In genomic region chrX:136694491-136695087, GRCh38 we compare ENCODE assay signal across 8 cellular contexts. TPM values are rescaled to one million over a fixed set of nuclear protein-coding genes. Genes with fewer than 3 reads are reported as not detected.
DNase-seq lines count a peak whose midpoint lies in the region; ATAC-seq and TF ChIP-seq lines count a peak whose summit lies in the region.

No MANE protein-coding gene starts in this region.

- H3K9me3 ChIP-seq in left ventricle myocardium inferior (replicated peaks), result peaks cover 5% of the 10 kb centered on the region
- H3K9me3 ChIP-seq in spleen, result peaks cover 0 to 7% (median 0%) of the 10 kb centered on the region in 8 donors

- H3K9me3 Mint-ChIP-seq in activated CD8-positive, alpha-beta T cell treated with anti-CD3 and anti-CD28 coated beads, Interleukin-2, amount 10 ng/mL, durations not matched to agents 7 days and 5 days (ENCODE audit: insufficient read depth), result peaks cover 6% of the 10 kb centered on the region

- H3K4me3 ChIP-seq in left ventricle myocardium inferior (no peak overlapping the region), spleen (no peak overlapping the region)

- DNase-seq in COR-L47 (lab: John Stamatoyannopoulos, UW) (peak; percentile 30), NCI-H2081 treated with DMSO at 0.1 percent for 48 hours (lab: John Stamatoyannopoulos, UW) (peak; percentile 2), left ventricle myocardium inferior (no peak), spleen (no peak), HK-2 (ENCODE audit: unreplicated experiment) (no peak)
- peak; percentile 31 for DNase-seq in activated CD8-positive, alpha-beta T cell treated with anti-CD3 and anti-CD28 coated beads, Interleukin-2, amount 10 ng/mL, durations not matched to agents 7 days and 5 days

- POLR2A ChIA-PET in activated CD8-positive, alpha-beta T cell treated with anti-CD3 and anti-CD28 coated beads, Interleukin-2, amount 10 ng/mL, durations not matched to agents 7 days and 5 days (lab: Charles Lee), result interaction anchor here (0.8 kb wide), 1 partner anchor 86 kb away, joined by 3 read pairs; no protein-coding TSS in a partner anchor

- H3K27ac Mint-ChIP-seq in activated CD8-positive, alpha-beta T cell treated with anti-CD3 and anti-CD28 coated beads, Interleukin-2, amount 10 ng/mL, durations not matched to agents 7 days and 5 days, result peak overlapping the region; percentile 93

- intact Hi-C loops in left ventricle myocardium inferior (cut with micrococcal nuclease) (no loop called here), spleen (cut with DNase I; ENCODE audit: low total_unique reads) (no loop called here)

- H3K36me3 ChIP-seq in left ventricle myocardium inferior, result peaks cover 10% of the 10 kb centered on the region
- peaks cover 0 to 19% (median under 1%) of the 10 kb centered on the region in 6 donors for H3K36me3 ChIP-seq in spleen

- H3K27me3 ChIP-seq in left ventricle myocardium inferior (ENCODE audit: low read depth) (no peaks in the 10 kb centered on the region), spleen (replicated peaks in 1 of 7) (no peaks in the 10 kb centered on the region)

- CTCF ChIA-PET in activated CD8-positive, alpha-beta T cell treated with anti-CD3 and anti-CD28 coated beads, Interleukin-2, amount 10 ng/mL, durations not matched to agents 7 days and 5 days (lab: Charles Lee), result interaction anchor here (0.8 to 3.4 kb wide), 26 partner anchors 8 to 197 kb away, joined by 3 to 34 read pairs (median 3); partner anchors contain the start of genes HTATSF1 and RBMX

- H3K27ac ChIP-seq in left ventricle myocardium inferior (replicated peaks) (no peak overlapping the region), spleen (peak overlapping the region in 6 of 8 donors; percentile 1 to 68 (median 48))

- H3K4me3 Mint-ChIP-seq in activated CD8-positive, alpha-beta T cell treated with anti-CD3 and anti-CD28 coated beads, Interleukin-2, amount 10 ng/mL, durations not matched to agents 7 days and 5 days, result peak overlapping the region; percentile 45

- H3K4me1 ChIP-seq in left ventricle myocardium inferior, result no peaks in the 10 kb centered on the region
- H3K4me1 ChIP-seq in spleen, result peaks cover 0 to 44% (median 9%) of the 10 kb centered on the region in 6 donors

- 35 to 64% (median 47%) methylated on average over 7 of the region's 7 CpGs for WGBS in spleen, 5 donors

- no peaks in the 10 kb centered on the region for H3K27me3 Mint-ChIP-seq in activated CD8-positive, alpha-beta T cell treated with anti-CD3 and anti-CD28 coated beads, Interleukin-2, amount 10 ng/mL, durations not matched to agents 7 days and 5 days (ENCODE audit: low read depth)

- ATAC-seq in GM18517 (IDR thresholded peaks at IDR 0.05; ENCODE audit: unreplicated experiment) (peak; percentile 61), HG02981 (IDR thresholded peaks at IDR 0.05; ENCODE audit: unreplicated experiment) (peak; percentile 70)
- ATAC-seq in activated CD8-positive, alpha-beta T cell treated with anti-CD3 and anti-CD28 coated beads, Interleukin-2, amount 10 ng/mL, durations not matched to agents 7 days and 5 days, result peak; percentile 61

- H3K36me3 Mint-ChIP-seq in activated CD8-positive, alpha-beta T cell treated with anti-CD3 and anti-CD28 coated beads, Interleukin-2, amount 10 ng/mL, durations not matched to agents 7 days and 5 days (ENCODE audit: low read depth), result peaks cover 49% of the 10 kb centered on the region

- TF ChIP-seq CTCF in left ventricle myocardium inferior (IDR thresholded peaks at IDR 0.05; ENCODE audit: borderline replicate concordance), result peak; percentile 56
- TF ChIP-seq CTCF in spleen (IDR thresholded peaks at IDR 0.05 in 8 of 11, conservative IDR thresholded peaks at IDR 0.05 in 3 of 11), result peak; percentile 23 to 61 (median 53)

- H3K4me1 Mint-ChIP-seq in activated CD8-positive, alpha-beta T cell treated with anti-CD3 and anti-CD28 coated beads, Interleukin-2, amount 10 ng/mL, durations not matched to agents 7 days and 5 days (ENCODE audit: low read depth), result peaks cover 80% of the 10 kb centered on the region

- no peak for TF ChIP-seq POLR2A in spleen (IDR thresholded peaks at IDR 0.05)

RNA-seq across cellular contexts. Expression of gene CD40LG, which starts 46.6 kb away (rescaled TPM):
- total RNA-seq in activated CD8-positive, alpha-beta T cell treated with anti-CD3 and anti-CD28 coated beads, Interleukin-2, amount 10 ng/mL, durations not matched to agents 7 days and 5 days, result 1 to 10 TPM; 4.7 to 5.1 TPM
- total RNA-seq in left ventricle myocardium inferior (not detected), spleen (1 to 10 TPM; 1.5 to 8.7 (median 4.3) TPM)
- 1 to 10 TPM; 1.3 to 2.2 (median 1.8) TPM for polyA plus RNA-seq in spleen

Comparison
In these comparisons a context has a peak if more than half of its experiments do, and no peak if none do; other contexts are left out.
1. DNase-seq: peak in COR-L47 (single experiment), NCI-H2081 treated with DMSO at 0.1 percent for 48 hours (single experiment) and activated CD8-positive, alpha-beta T cell treated with anti-CD3 and anti-CD28 coated beads, Interleukin-2, amount 10 ng/mL, durations not matched to agents 7 days and 5 days (single experiment); none in left ventricle myocardium inferior (single experiment), spleen (single experiment) and HK-2 (single experiment).
2. Peak in every context shown above with its lines, with median percentiles within 50 percentile points of each other: ATAC-seq.